ENCODE assay signal across 1 cellular context in the genomic region with DNA sequence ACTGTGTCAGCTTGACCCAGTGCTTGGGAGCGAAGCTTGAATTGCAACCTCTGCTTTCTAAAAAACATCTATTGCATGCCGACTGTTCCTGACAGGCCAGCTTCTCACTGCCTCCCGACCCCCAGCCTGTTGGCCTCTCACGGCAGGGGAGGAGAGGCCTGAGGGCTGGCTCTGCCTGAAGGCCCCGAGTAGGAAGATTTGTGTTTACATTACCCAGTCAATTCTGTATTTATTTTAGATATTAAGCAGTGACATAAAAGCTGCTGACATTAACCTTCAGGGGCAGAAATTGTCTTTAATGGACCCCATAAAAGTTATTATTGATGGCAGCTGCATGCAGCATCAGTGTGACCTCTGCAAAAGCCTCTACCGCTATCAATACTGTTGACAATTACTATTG.
TF ChIP-seq lines count a peak whose summit lies in the region.

No MANE protein-coding gene starts in this region.

TF ChIP-seq in HEK293, 187 proteins besides CTCF, POLR2A, EP300 and RAD21 (continued from another document):
- TF ChIP-seq, protein P1, sequence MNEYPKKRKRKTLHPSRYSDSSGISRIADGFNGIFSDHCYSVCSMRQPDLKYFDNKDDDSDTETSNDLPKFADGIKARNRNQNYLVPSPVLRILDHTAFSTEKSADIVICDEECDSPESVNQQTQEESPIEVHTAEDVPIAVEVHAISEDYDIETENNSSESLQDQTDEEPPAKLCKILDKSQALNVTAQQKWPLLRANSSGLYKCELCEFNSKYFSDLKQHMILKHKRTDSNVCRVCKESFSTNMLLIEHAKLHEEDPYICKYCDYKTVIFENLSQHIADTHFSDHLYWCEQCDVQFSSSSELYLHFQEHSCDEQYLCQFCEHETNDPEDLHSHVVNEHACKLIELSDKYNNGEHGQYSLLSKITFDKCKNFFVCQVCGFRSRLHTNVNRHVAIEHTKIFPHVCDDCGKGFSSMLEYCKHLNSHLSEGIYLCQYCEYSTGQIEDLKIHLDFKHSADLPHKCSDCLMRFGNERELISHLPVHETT (tag by site-specific recombination; IDR thresholded peaks at IDR 0.05), result no peak
- TF ChIP-seq ZFP69B (tag by site-specific recombination; IDR thresholded peaks at IDR 0.05), result no peak
- no peak for TF ChIP-seq ZNF211 (tag by site-specific recombination; IDR thresholded peaks at IDR 0.05; ENCODE audit: low read depth)
- no peak for TF ChIP-seq ZNF121 (tag by site-specific recombination; IDR thresholded peaks at IDR 0.05)
- TF ChIP-seq ZNF202 (tag by site-specific recombination; IDR thresholded peaks at IDR 0.05; ENCODE audit: borderline replicate concordance), result no peak
- no peak for TF ChIP-seq ZNF513 (tag by site-specific recombination; IDR thresholded peaks at IDR 0.05)
- TF ChIP-seq AEBP2 (tag by site-specific recombination; IDR thresholded peaks at IDR 0.05; ENCODE audit: borderline replicate concordance), result no peak
- TF ChIP-seq ZSCAN23 (tag by site-specific recombination; IDR thresholded peaks at IDR 0.05), result no peak
- TF ChIP-seq ZSCAN18 (tag by site-specific recombination; IDR thresholded peaks at IDR 0.05), result no peak
- TF ChIP-seq, protein P2, sequence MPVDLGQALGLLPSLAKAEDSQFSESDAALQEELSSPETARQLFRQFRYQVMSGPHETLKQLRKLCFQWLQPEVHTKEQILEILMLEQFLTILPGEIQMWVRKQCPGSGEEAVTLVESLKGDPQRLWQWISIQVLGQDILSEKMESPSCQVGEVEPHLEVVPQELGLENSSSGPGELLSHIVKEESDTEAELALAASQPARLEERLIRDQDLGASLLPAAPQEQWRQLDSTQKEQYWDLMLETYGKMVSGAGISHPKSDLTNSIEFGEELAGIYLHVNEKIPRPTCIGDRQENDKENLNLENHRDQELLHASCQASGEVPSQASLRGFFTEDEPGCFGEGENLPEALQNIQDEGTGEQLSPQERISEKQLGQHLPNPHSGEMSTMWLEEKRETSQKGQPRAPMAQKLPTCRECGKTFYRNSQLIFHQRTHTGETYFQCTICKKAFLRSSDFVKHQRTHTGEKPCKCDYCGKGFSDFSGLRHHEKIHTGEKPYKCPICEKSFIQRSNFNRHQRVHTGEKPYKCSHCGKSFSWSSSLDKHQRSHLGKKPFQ (tag by site-specific recombination; IDR thresholded peaks at IDR 0.05), result no peak
- no peak for TF ChIP-seq PRDM1 (tag by site-specific recombination; IDR thresholded peaks at IDR 0.05)
- TF ChIP-seq ZNF837 (tag by site-specific recombination; IDR thresholded peaks at IDR 0.05), result no peak
